In the genomic region with DNA sequence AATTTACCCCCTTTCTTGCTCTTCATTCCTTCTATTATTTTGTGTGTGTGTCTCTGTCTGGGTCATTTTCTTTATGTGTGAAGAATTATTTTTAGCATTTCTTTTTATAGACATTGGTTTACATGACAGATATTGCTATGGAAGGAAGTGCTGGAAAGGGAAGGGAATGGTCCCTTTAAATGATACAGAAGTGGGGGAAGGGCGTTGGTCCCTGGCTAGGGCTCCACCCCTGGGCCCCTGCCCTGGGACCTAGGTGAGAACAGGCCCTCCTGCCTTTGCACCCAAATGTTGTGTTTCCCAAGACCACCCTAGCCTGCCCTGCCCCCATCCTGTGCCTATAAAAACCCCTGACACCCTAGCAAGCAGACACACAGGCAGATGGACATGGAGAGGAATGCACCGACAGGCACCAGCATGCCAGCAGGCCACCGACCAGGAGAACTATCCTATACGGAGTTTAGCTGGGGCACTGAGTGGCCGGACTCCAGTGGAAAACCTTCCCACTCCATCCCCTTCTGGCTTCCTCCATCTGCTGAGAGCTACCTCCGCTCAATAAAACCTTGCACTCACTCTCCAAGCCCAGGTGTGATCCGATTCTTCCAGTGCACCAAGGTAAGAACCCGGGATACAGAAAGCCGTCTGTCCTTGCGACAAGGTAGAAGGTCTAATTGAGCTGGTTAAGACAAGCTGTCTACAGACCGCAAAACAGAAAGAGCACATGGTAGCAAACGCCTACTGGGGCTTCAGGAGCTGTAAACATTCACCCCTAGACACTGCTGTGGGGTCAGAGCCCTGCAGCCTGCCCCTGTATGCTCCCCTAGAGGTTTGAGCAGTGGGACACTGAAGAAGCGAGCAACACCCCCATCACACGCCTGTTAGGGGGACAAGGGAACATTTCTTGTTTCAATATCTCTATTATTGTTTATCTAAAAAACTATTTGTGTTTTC, we compare ENCODE assay signal across 11 cellular contexts.
DNase-seq lines count a peak whose midpoint lies in the region; ATAC-seq and TF ChIP-seq lines count a peak whose summit lies in the region.
"Had no signal": no experiment of that assay in that cellular context is flagged by ENCODE, and none has a peak within 500 bp of the region (broad histone marks: within the 10 kb centered on the region; RNA-seq: fewer than 3 reads in every experiment).

No MANE protein-coding gene starts in this region.

- whole genome bisulfite sequencing in endodermal cell (ENCODE audit: insufficient coverage in 1 of 2, insufficient read length in 1 of 2), 2 experiments = 90 to 100% methylated on average over 4 to 13 of the region's 14 CpGs
- 57 to 58% methylated on average over 14 of the region's 14 CpGs for WGBS in GM23248 (ENCODE audit: low coverage in 1 of 2, low lambda C conversion rate in 2 of 2, missing lambda C conversion rate in 2 of 2), 2 experiments

- TF ChIP-seq CTCF in left ventricle myocardium inferior (IDR thresholded peaks at IDR 0.05; ENCODE audit: borderline replicate concordance) (no peak), GM23338 (conservative IDR thresholded peaks at IDR 0.05; ENCODE audit: low read depth in 2 of 2) (no peak), endodermal cell (conservative IDR thresholded peaks at IDR 0.05) (no peak)

- H3K4me1 Mint-ChIP-seq in GM23338 (peaks cover 11% of the 10 kb centered on the region), endodermal cell (no peaks in the 10 kb centered on the region)
- H3K4me1 Mint-ChIP-seq: CD4-positive, CD25-positive, alpha-beta regulatory T cell had no signal

- no peaks in the 10 kb centered on the region for H3K36me3 ChIP-seq in left ventricle myocardium inferior
- H3K36me3 ChIP-seq in GM23338 (ENCODE audit: insufficient read depth) = no peaks in the 10 kb centered on the region
- H3K36me3 ChIP-seq in endodermal cell (ENCODE audit: control insufficient read depth, insufficient read depth, low read length) = peaks cover 10% of the 10 kb centered on the region
- no peaks in the 10 kb centered on the region for H3K36me3 ChIP-seq in skeletal muscle tissue (ENCODE audit: control insufficient read depth in 3 of 3, insufficient read depth in 3 of 3, low read length in 3 of 3)
- H3K36me3 ChIP-seq in GM23248 (ENCODE audit: low read depth) = no peaks in the 10 kb centered on the region

- H3K27ac ChIP-seq in left ventricle myocardium inferior (replicated peaks) (no peak overlapping the region), GM23338 (ENCODE audit: low read depth) (no peak overlapping the region), endodermal cell (ENCODE audit: low read depth, low read length) (no peak overlapping the region), skeletal muscle tissue (ENCODE audit: low read depth, low read length) (peak overlapping the region; percentile 38), GM23248 (no peak overlapping the region)
- H3K27ac ChIP-seq: 22Rv1 had no signal

- H3K4me3 Mint-ChIP-seq in GM23338 = no peak overlapping the region
- no peak overlapping the region for H3K4me3 Mint-ChIP-seq in endodermal cell
- H3K4me3 Mint-ChIP-seq: CD4-positive, CD25-positive, alpha-beta regulatory T cell had no signal

- in situ Hi-C loops in GM23248 (cut with MboI) = no loop called here

- H3K27me3 Mint-ChIP-seq in GM23338 (ENCODE audit: insufficient read depth, low read depth, poor library complexity) (peaks cover 3% of the 10 kb centered on the region), endodermal cell (ENCODE audit: insufficient read depth) (no peaks in the 10 kb centered on the region)
- H3K27me3 Mint-ChIP-seq: CD4-positive, CD25-positive, alpha-beta regulatory T cell had no signal

- intact Hi-C loops in Right ventricle myocardium superior (cut with DNase I) = no loop called here
- intact Hi-C loops in left ventricle myocardium inferior (cut with micrococcal nuclease) = no loop called here

- no peaks in the 10 kb centered on the region for H3K9me3 ChIP-seq in left ventricle myocardium inferior (replicated peaks)
- H3K9me3 ChIP-seq in endodermal cell (ENCODE audit: control insufficient read depth, low read length) = no peaks in the 10 kb centered on the region
- H3K9me3 ChIP-seq in skeletal muscle tissue (ENCODE audit: control insufficient read depth in 3 of 3, low read length in 3 of 3) = no peaks in the 10 kb centered on the region
- H3K9me3 ChIP-seq in GM23248 (ENCODE audit: low read depth) = no peaks in the 10 kb centered on the region

- peaks cover 4% of the 10 kb centered on the region for H3K4me1 ChIP-seq in left ventricle myocardium inferior
- H3K4me1 ChIP-seq in GM23338 (ENCODE audit: insufficient read depth) = peaks cover 11% of the 10 kb centered on the region; the same call in 1 of the 2 replicates
- no peaks in the 10 kb centered on the region for H3K4me1 ChIP-seq in endodermal cell (ENCODE audit: control insufficient read depth, insufficient read depth, low read length)
- no peaks in the 10 kb centered on the region for H3K4me1 ChIP-seq in skeletal muscle tissue (ENCODE audit: control insufficient read depth in 3 of 3, insufficient read depth in 3 of 3, low read length in 3 of 3)
- H3K4me1 ChIP-seq in GM23248 (ENCODE audit: insufficient read depth) = no peaks in the 10 kb centered on the region

- ATAC-seq in Right ventricle myocardium superior (ENCODE audit: poor library complexity) (peak; percentile 48), GM23338 (no peak; the same call in 1 of the 3 replicates)

- no peaks in the 10 kb centered on the region for H3F3A ChIP-seq in GM23338 (replicated peaks; ENCODE audit: low read depth)
- H3F3A ChIP-seq in GM23248 (ENCODE audit: insufficient read depth) = no peaks in the 10 kb centered on the region

- H3K9me3 Mint-ChIP-seq in GM23338 (no peaks in the 10 kb centered on the region), endodermal cell (no peaks in the 10 kb centered on the region)

- H4K20me1 ChIP-seq in GM23338 (replicated peaks; ENCODE audit: insufficient read depth) = no peaks in the 10 kb centered on the region
- H4K20me1 ChIP-seq in GM23248 (ENCODE audit: insufficient read depth) = no peaks in the 10 kb centered on the region

- H3K4me2 ChIP-seq in GM23338 = no peak overlapping the region
- no peak overlapping the region for H3K4me2 ChIP-seq in GM23248 (ENCODE audit: unreplicated experiment)

- H3K9ac ChIP-seq in endodermal cell (ENCODE audit: extremely low read depth, low read length, poor library complexity, severe bottlenecking) (no peak overlapping the region), skeletal muscle tissue (ENCODE audit: low read depth in 1 of 3, low read length in 3 of 3) (peak overlapping the region in 1 of 3 donors; percentile 12), GM23248 (no peak overlapping the region)

- H3K27me3 ChIP-seq in left ventricle myocardium inferior (ENCODE audit: low read depth) (peaks cover 6% of the 10 kb centered on the region), GM23338 (ENCODE audit: insufficient read depth) (no peaks in the 10 kb centered on the region), endodermal cell (ENCODE audit: control insufficient read depth, insufficient read depth, low read length, poor library complexity, severe bottlenecking) (no peaks in the 10 kb centered on the region), skeletal muscle tissue (ENCODE audit: control insufficient read depth in 3 of 3, insufficient read depth in 3 of 3, low read length in 3 of 3) (no peaks in the 10 kb centered on the region), GM23248 (replicated peaks; ENCODE audit: insufficient read depth) (no peaks in the 10 kb centered on the region)

- H2AFZ ChIP-seq in GM23338 = peak overlapping the region; percentile 49; the same call in 1 of the 2 replicates
- H2AFZ ChIP-seq in GM23248 = no peak overlapping the region

- H3K79me2 ChIP-seq in GM23338 (replicated peaks; ENCODE audit: insufficient read depth) = no peaks in the 10 kb centered on the region
- no peaks in the 10 kb centered on the region for H3K79me2 ChIP-seq in GM23248 (ENCODE audit: insufficient read depth)

- H3K4me3 ChIP-seq in left ventricle myocardium inferior (no peak overlapping the region), GM23338 (no peak overlapping the region), endodermal cell (ENCODE audit: low read length) (no peak overlapping the region), skeletal muscle tissue (ENCODE audit: low read length in 3 of 3) (peak overlapping the region in 2 of 3 donors; percentile 29 to 58), GM23248 (no peak overlapping the region)

- H3K36me3 Mint-ChIP-seq in GM23338 (ENCODE audit: low read depth) (no peaks in the 10 kb centered on the region), endodermal cell (ENCODE audit: low read depth) (no peaks in the 10 kb centered on the region)
- H3K36me3 Mint-ChIP-seq: CD4-positive, CD25-positive, alpha-beta regulatory T cell had no signal

- H3K9me2 ChIP-seq in GM23338 (ENCODE audit: insufficient read depth) = no peaks in the 10 kb centered on the region
- H3K9me2 ChIP-seq in GM23248 (ENCODE audit: insufficient read depth) = no peaks in the 10 kb centered on the region

- H3K27ac Mint-ChIP-seq in GM23338 = no peak overlapping the region
- H3K27ac Mint-ChIP-seq in endodermal cell = peak overlapping the region; percentile 9
- H3K27ac Mint-ChIP-seq: CD4-positive, CD25-positive, alpha-beta regulatory T cell had no signal

- DNase-seq in Right ventricle myocardium superior = no peak
- no peak for DNase-seq in left ventricle myocardium inferior
- DNase-seq in GM23338 (ENCODE audit: low spot score) = no peak
- DNase-seq in endodermal cell = peak; percentile 53
- DNase-seq in GM23248 = no peak
- DNase-seq in middle frontal gyrus (ENCODE audit: extremely low spot score, low spot score) = no peak
- DNase-seq: CD4-positive, CD25-positive, alpha-beta regulatory T cell; IMR-90; KBM-7 had no signal

TF ChIP-seq in GM23338, 12 proteins besides CTCF, POLR2A, EP300 and RAD21 (continues in another document):
- no peak for TF ChIP-seq STAT1 (IDR thresholded peaks at IDR 0.05; ENCODE audit: unreplicated experiment)
- no peak for TF ChIP-seq EZH2 (IDR thresholded peaks at IDR 0.05; ENCODE audit: low read depth, unreplicated experiment)
- TF ChIP-seq ZNF331 (CRISPR knock-in tag; IDR thresholded peaks at IDR 0.05; ENCODE audit: low read depth) = no peak
- no peak for TF ChIP-seq NANOG (IDR thresholded peaks at IDR 0.05; ENCODE audit: borderline replicate concordance)
- TF ChIP-seq POLR2AphosphoS5 (IDR thresholded peaks at IDR 0.05; ENCODE audit: low read depth) = no peak
- TF ChIP-seq JUNB (IDR thresholded peaks at IDR 0.05; ENCODE audit: unreplicated experiment) = no peak

Comparison
In these comparisons a context has a peak if more than half of its experiments do, and no peak if none do; other contexts are left out.
1. H3K4me3 ChIP-seq: peak in skeletal muscle tissue (2 of 3); none in left ventricle myocardium inferior (single experiment), GM23338 (single experiment), endodermal cell (single experiment) and GM23248 (single experiment).